ENCODE assay signal across 8 cellular contexts in the genomic region with DNA sequence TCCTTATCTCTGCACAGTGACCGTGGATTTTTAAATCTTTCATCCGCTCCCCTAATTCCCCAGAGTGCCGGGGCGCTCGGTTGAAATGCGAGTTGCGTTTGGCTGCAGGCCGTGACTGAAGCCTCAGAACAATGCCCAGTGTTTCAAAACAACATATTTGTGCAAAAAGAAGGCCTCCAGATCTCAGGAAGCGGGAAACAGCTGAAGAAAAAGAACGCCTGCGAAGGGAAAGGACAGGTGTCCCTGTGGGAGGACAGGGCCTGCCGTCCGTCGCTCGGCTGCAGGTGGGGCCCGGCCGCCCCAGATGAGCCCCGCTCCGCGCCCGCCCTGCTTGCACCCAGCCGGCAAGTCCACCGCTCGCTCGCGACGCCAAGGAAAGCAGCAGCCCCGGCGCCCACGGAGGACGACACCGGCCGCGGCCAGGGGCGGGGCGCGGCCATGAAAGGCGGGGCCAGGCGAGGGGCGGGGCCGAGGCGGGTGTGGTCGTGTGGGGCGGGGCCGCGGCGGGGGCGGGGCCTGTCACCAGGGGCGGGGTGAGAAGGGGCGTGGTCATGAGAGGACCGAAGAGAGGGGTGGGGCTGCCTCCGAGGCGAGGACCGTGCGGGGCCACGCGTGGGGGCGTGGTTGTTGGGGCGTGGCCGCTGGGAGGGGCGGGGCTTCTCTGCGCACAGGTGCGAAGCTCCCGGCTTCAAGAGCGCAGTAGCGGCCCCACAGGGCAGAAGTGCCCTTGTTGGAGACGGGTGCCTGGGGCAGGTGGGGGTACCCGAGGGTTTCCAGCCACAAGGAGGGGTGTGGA. TPM values are rescaled to one million over a fixed set of nuclear protein-coding genes. Genes with fewer than 3 reads are reported as not detected.
A peak's percentile ranks its signal among the peaks of the same experiment; 100 is the strongest.
DNase-seq lines count a peak whose midpoint lies in the region; ATAC-seq and TF ChIP-seq lines count a peak whose summit lies in the region.

No MANE protein-coding gene starts in this region.

- H3K4me1 ChIP-seq in tibial nerve: peaks cover 0 to 21% (median 8%) of the 10 kb centered on the region in 4 donors

- TF ChIP-seq POLR2A in tibial nerve (IDR thresholded peaks at IDR 0.05): no peak

- no peaks in the 10 kb centered on the region for H3K9me3 Mint-ChIP-seq in activated naive CD4-positive, alpha-beta T cell treated with anti-CD3 and anti-CD28 coated beads, Interleukin-2, amount 10 ng/mL, durations not matched to agents 7 days and 5 days

- TF ChIP-seq CTCF in GM13977 (IDR thresholded peaks at IDR 0.05; ENCODE audit: extremely low read depth, insufficient read depth, missing control alignments) (no peak), tibial nerve (IDR thresholded peaks at IDR 0.05) (no peak)

- H3K9me3 ChIP-seq in tibial nerve: no peaks in the 10 kb centered on the region

- H3K4me3 ChIP-seq in tibial nerve: peak overlapping the region; percentile 22 to 51 (median 32)

- in situ Hi-C loops in GM13977 (cut with MboI; ENCODE audit: low pct_unique_long_range_greater_than_20kb, low sequenced_read_pairs, unreplicated experiment): no loop called here

- 4 to 5% methylated on average over 34 to 47 of the region's 68 CpGs for WGBS in tibial nerve, 2 donors

- CTCF ChIA-PET in activated naive CD4-positive, alpha-beta T cell treated with anti-CD3 and anti-CD28 coated beads, Interleukin-2, amount 10 ng/mL, durations not matched to agents 7 days and 5 days (lab: Charles Lee): no interaction called here

- no peaks in the 10 kb centered on the region for H3K36me3 Mint-ChIP-seq in activated naive CD4-positive, alpha-beta T cell treated with anti-CD3 and anti-CD28 coated beads, Interleukin-2, amount 10 ng/mL, durations not matched to agents 7 days and 5 days

- DNase-seq in GM13977 (ENCODE audit: low spot score) (peak; percentile 92), RPMI7951 (ENCODE audit: low read depth) (peak; percentile 53), glomerular visceral epithelial cell (ENCODE audit: extremely low spot score) (peak; percentile 56), posterior cingulate gyrus (peak in 7 of 10 donors; percentile 39 to 96 (median 74)), tibial nerve (ENCODE audit: low spot score in 2 of 2) (peak in 1 of 2 donors; percentile 32)
- peak; percentile 72 for DNase-seq in activated naive CD4-positive, alpha-beta T cell treated with anti-CD3 and anti-CD28 coated beads, Interleukin-2, amount 10 ng/mL, durations not matched to agents 7 days and 5 days

- H3K4me3 Mint-ChIP-seq in activated naive CD4-positive, alpha-beta T cell treated with anti-CD3 and anti-CD28 coated beads, Interleukin-2, amount 10 ng/mL, durations not matched to agents 7 days and 5 days: no peak overlapping the region

- H3K27me3 ChIP-seq in tibial nerve: peaks cover 0 to 42% of the 10 kb centered on the region in 2 donors

- H3K27ac Mint-ChIP-seq in activated naive CD4-positive, alpha-beta T cell treated with anti-CD3 and anti-CD28 coated beads, Interleukin-2, amount 10 ng/mL, durations not matched to agents 7 days and 5 days: no peak overlapping the region

- intact Hi-C loops in posterior cingulate gyrus (cut with DNase I): no loop called here

- H3K27me3 Mint-ChIP-seq in activated naive CD4-positive, alpha-beta T cell treated with anti-CD3 and anti-CD28 coated beads, Interleukin-2, amount 10 ng/mL, durations not matched to agents 7 days and 5 days: peaks cover 52% of the 10 kb centered on the region

- H3K36me3 ChIP-seq in tibial nerve: no peaks in the 10 kb centered on the region

- TF ChIP-seq EP300 in tibial nerve (IDR thresholded peaks at IDR 0.05): no peak

- no peak for ATAC-seq in HG03196 (IDR thresholded peaks at IDR 0.05; ENCODE audit: unreplicated experiment)
- ATAC-seq in HG03135 (IDR thresholded peaks at IDR 0.05; ENCODE audit: unreplicated experiment): no peak

- peak overlapping the region in 2 of 4 donors; percentile 7 to 48 for H3K27ac ChIP-seq in tibial nerve

- peaks cover 3% of the 10 kb centered on the region for H3K4me1 Mint-ChIP-seq in activated naive CD4-positive, alpha-beta T cell treated with anti-CD3 and anti-CD28 coated beads, Interleukin-2, amount 10 ng/mL, durations not matched to agents 7 days and 5 days

RNA-seq across cellular contexts. Expression of a gene that starts 17.6 kb away (rescaled TPM):
- total RNA-seq in RPMI7951 (2014; rRNA removed; shearing (Covaris generic)): 13.1 and 13.2 TPM in 2 replicates
- total RNA-seq in tibial nerve: 10 to 100 TPM; 49.6 to 81.6 (median 71.4) TPM

RNA-seq across cellular contexts. Expression of a gene that starts 32.6 kb away (rescaled TPM):
- total RNA-seq in RPMI7951 (2014; rRNA removed; shearing (Covaris generic)): 158 and 188 TPM in 2 replicates
- total RNA-seq in tibial nerve: 100 to 1,000 TPM; 234 to 301 (median 275) TPM
